ENCODE assay signal across 18 cellular contexts in genomic region chr1:91161749-91162148, GRCh38.
"Had no signal": no experiment of that assay in that cellular context is flagged by ENCODE, and none has a peak within 500 bp of the region (broad histone marks: within the 10 kb centered on the region; RNA-seq: fewer than 3 reads in every experiment).

No MANE protein-coding gene starts in this region.

- H3K9me3 ChIP-seq: esophagus squamous epithelium, left ventricle myocardium inferior, lower lobe of right lung, upper lobe of left lung, uterus had no signal

- DNase-seq: cortex of kidney; dorsolateral prefrontal cortex; effector CD8-positive, alpha-beta T cell; esophagus squamous epithelium; foreskin keratinocyte; kidney; left cardiac atrium; left ventricle myocardium inferior; lower lobe of right lung; mesenchymal stem cell; natural killer cell; right cardiac atrium; small intestine; stimulated activated CD4-positive, alpha-beta T cell treated with anti-CD3 and anti-CD28 coated beads, Interleukin-12 subunit alpha, Interleukin-12 subunit beta, amount 100 ng/mL, for 4 hours; stimulated activated naive CD4-positive, alpha-beta T cell treated with Interleukin-2 at 50 U/mL for 16 hours; uterus had no signal

- ATAC-seq: foreskin keratinocyte, left cardiac atrium, lower lobe of right lung, natural killer cell, right cardiac atrium had no signal

- H3K27ac ChIP-seq: dorsolateral prefrontal cortex, esophagus squamous epithelium, foreskin keratinocyte, hepatocyte, left ventricle myocardium inferior, lower lobe of right lung, upper lobe of left lung, uterus had no signal

- H3K4me3 ChIP-seq: dorsolateral prefrontal cortex, esophagus squamous epithelium, hepatocyte, left ventricle myocardium inferior, lower lobe of right lung, upper lobe of left lung, uterus had no signal

- H3K27me3 ChIP-seq: dorsolateral prefrontal cortex, esophagus squamous epithelium, foreskin keratinocyte, hepatocyte, upper lobe of left lung, uterus had no signal

- H3K36me3 ChIP-seq: esophagus squamous epithelium, left ventricle myocardium inferior, lower lobe of right lung, upper lobe of left lung, uterus had no signal

- H3K4me1 ChIP-seq: esophagus squamous epithelium, foreskin keratinocyte, left ventricle myocardium inferior, lower lobe of right lung, uterus had no signal
